23 cellular contexts compared by ENCODE assay signal in the genomic region with DNA sequence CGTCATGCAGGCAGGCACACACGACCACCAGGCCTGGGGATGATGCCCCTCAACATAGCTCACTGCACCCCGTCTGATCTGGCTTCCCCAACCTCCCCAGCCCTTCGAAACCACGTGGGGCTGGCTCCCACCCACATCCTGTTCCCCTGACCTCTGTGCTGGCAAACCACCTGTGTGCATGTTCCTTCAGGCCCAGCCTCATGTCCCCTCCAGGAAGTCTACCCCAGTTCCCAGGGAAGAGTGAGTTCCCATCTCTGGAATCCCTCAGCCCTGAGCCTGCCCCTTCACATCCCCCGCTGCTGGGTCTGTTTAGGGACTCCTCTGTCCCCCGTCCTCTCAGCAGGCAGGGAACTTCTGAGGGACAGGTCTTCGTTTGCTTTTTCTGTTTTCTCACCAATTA. TPM values are rescaled to one million over a fixed set of nuclear protein-coding genes. Genes with fewer than 3 reads are reported as not detected.
DNase-seq lines count a peak whose midpoint lies in the region; ATAC-seq and TF ChIP-seq lines count a peak whose summit lies in the region.
"Had no signal": no experiment of that assay in that cellular context is flagged by ENCODE, and none has a peak within 500 bp of the region (broad histone marks: within the 10 kb centered on the region; RNA-seq: fewer than 3 reads in every experiment).

No MANE protein-coding gene starts in this region.

- intact Hi-C loops in PC-9 (cut with micrococcal nuclease; ENCODE audit: unreplicated experiment): no loop called here

- H3K9me3 Mint-ChIP-seq in activated naive CD4-positive, alpha-beta T cell treated with anti-CD3 and anti-CD28 coated beads, Interleukin-2, amount 10 ng/mL, durations not matched to agents 7 days and 5 days: no peaks in the 10 kb centered on the region
- no peaks in the 10 kb centered on the region for H3K9me3 Mint-ChIP-seq in T-cell
- no peaks in the 10 kb centered on the region for H3K9me3 Mint-ChIP-seq in central memory CD8-positive, alpha-beta T cell

- peak overlapping the region; percentile 39 for H3K27ac Mint-ChIP-seq in activated naive CD4-positive, alpha-beta T cell treated with anti-CD3 and anti-CD28 coated beads, Interleukin-2, amount 10 ng/mL, durations not matched to agents 7 days and 5 days
- H3K27ac Mint-ChIP-seq in T-cell: peak overlapping the region; percentile 34 to 77
- no peak overlapping the region for H3K27ac Mint-ChIP-seq in central memory CD8-positive, alpha-beta T cell (ENCODE audit: low read depth)

- CTCF ChIA-PET in activated naive CD4-positive, alpha-beta T cell treated with anti-CD3 and anti-CD28 coated beads, Interleukin-2, amount 10 ng/mL, durations not matched to agents 7 days and 5 days (lab: Charles Lee): no interaction called here
- CTCF ChIA-PET in T-cell (lab: Charles Lee) (no interaction called here), PC-9 (lab: Charles Lee) (no interaction called here)

- H3K36me3 ChIP-seq in thymus (ENCODE audit: control insufficient read depth, insufficient read depth) (no peaks in the 10 kb centered on the region), PC-9 (ENCODE audit: low read depth) (no peaks in the 10 kb centered on the region)
- H3K36me3 ChIP-seq: cardiac muscle cell, sigmoid colon, SJSA1 had no signal

- H3K4me1 Mint-ChIP-seq in activated naive CD4-positive, alpha-beta T cell treated with anti-CD3 and anti-CD28 coated beads, Interleukin-2, amount 10 ng/mL, durations not matched to agents 7 days and 5 days: peaks cover 17% of the 10 kb centered on the region
- peaks cover 13 to 17% (median 16%) of the 10 kb centered on the region in 3 donors for H3K4me1 Mint-ChIP-seq in T-cell
- H3K4me1 Mint-ChIP-seq in central memory CD8-positive, alpha-beta T cell: peaks cover 12% of the 10 kb centered on the region

- H3K27ac ChIP-seq in thymus (ENCODE audit: low read depth) (peak overlapping the region; percentile 62), PC-9 (no peak overlapping the region)
- H3K27ac ChIP-seq: cardiac muscle cell, sigmoid colon, SJSA1 had no signal

- WGBS in thymus: 41% methylated on average over 8 of the region's 8 CpGs

- no peaks in the 10 kb centered on the region for H4K20me1 ChIP-seq in PC-9 (ENCODE audit: insufficient read depth)

- no peak overlapping the region for H2AFZ ChIP-seq in PC-9

- H3K9me2 ChIP-seq in PC-9 (ENCODE audit: insufficient read depth): no peaks in the 10 kb centered on the region

- no peak overlapping the region for H3K4me2 ChIP-seq in PC-9

- ATAC-seq in T-cell (replicated peaks in 1 of 4): peak in 3 of 4 experiments; percentile 72 to 87 (median 74)
- ATAC-seq in central memory CD8-positive, alpha-beta T cell (replicated peaks; ENCODE audit: extremely low read depth, poor library complexity, severe bottlenecking): peak; percentile 60
- ATAC-seq in HG02763 (IDR thresholded peaks at IDR 0.05; ENCODE audit: unreplicated experiment): no peak
- ATAC-seq: HCT116 had no signal

- no peaks in the 10 kb centered on the region for H3K36me3 Mint-ChIP-seq in activated naive CD4-positive, alpha-beta T cell treated with anti-CD3 and anti-CD28 coated beads, Interleukin-2, amount 10 ng/mL, durations not matched to agents 7 days and 5 days
- H3K36me3 Mint-ChIP-seq in T-cell: no peaks in the 10 kb centered on the region
- no peaks in the 10 kb centered on the region for H3K36me3 Mint-ChIP-seq in central memory CD8-positive, alpha-beta T cell (ENCODE audit: insufficient read depth)

- H3K4me1 ChIP-seq in thymus (ENCODE audit: control insufficient read depth, insufficient read depth, low read length): peaks cover 8% of the 10 kb centered on the region
- no peaks in the 10 kb centered on the region for H3K4me1 ChIP-seq in PC-9 (replicated peaks; ENCODE audit: insufficient read depth)
- H3K4me1 ChIP-seq: SJSA1 had no signal

- no peak for TF ChIP-seq CTCF in PC-9 (conservative IDR thresholded peaks at IDR 0.05)

- no peak overlapping the region for H3K4me3 Mint-ChIP-seq in activated naive CD4-positive, alpha-beta T cell treated with anti-CD3 and anti-CD28 coated beads, Interleukin-2, amount 10 ng/mL, durations not matched to agents 7 days and 5 days
- H3K4me3 Mint-ChIP-seq in T-cell: peak overlapping the region in 1 of 3 donors; percentile 64
- H3K4me3 Mint-ChIP-seq in central memory CD8-positive, alpha-beta T cell: no peak overlapping the region

- H3K79me2 ChIP-seq in PC-9 (ENCODE audit: low read depth): no peaks in the 10 kb centered on the region

- H3K4me3 ChIP-seq in thymus (ENCODE audit: low read length) (no peak overlapping the region), PC-9 (no peak overlapping the region)
- H3K4me3 ChIP-seq: cardiac muscle cell, sigmoid colon, SJSA1 had no signal

- H3F3A ChIP-seq in PC-9 (ENCODE audit: insufficient read depth, low read depth): no peaks in the 10 kb centered on the region

- H3K27me3 Mint-ChIP-seq in activated naive CD4-positive, alpha-beta T cell treated with anti-CD3 and anti-CD28 coated beads, Interleukin-2, amount 10 ng/mL, durations not matched to agents 7 days and 5 days: peaks cover 39% of the 10 kb centered on the region
- H3K27me3 Mint-ChIP-seq in T-cell: peaks cover 7 to 13% of the 10 kb centered on the region in 2 donors
- H3K27me3 Mint-ChIP-seq in central memory CD8-positive, alpha-beta T cell: peaks cover 14% of the 10 kb centered on the region

- peak; percentile 65 for DNase-seq in activated naive CD4-positive, alpha-beta T cell treated with anti-CD3 and anti-CD28 coated beads, Interleukin-2, amount 10 ng/mL, durations not matched to agents 7 days and 5 days
- DNase-seq in activated naive CD4-positive, alpha-beta T cell treated with anti-CD3 and anti-CD28 coated beads, Interleukin-2, amount 50 U/mL, for 16 hours: no peak
- peak in 4 of 34 experiments; percentile 16 to 51 (median 38) for DNase-seq in T-cell
- DNase-seq in central memory CD8-positive, alpha-beta T cell (ENCODE audit: low spot score in 2 of 2): no peak
- DNase-seq in central memory CD4-positive, alpha-beta T cell: no peak
- DNase-seq in PC-9: no peak
- DNase-seq: Calu3; effector CD4-positive, alpha-beta T cell; MM.1S; NCI-H187 treated with DMSO at 0.1 percent for 48 hours; sigmoid colon; stimulated activated CD4-positive, alpha-beta T cell treated with anti-CD3 and anti-CD28 coated beads, Interleukin-2, amount 100 ng/mL, for 24 hours had no signal

- POLR2A ChIA-PET in T-cell (lab: Charles Lee): no interaction called here
- POLR2A ChIA-PET in PC-9 (lab: Charles Lee; ENCODE audit: unreplicated experiment): no interaction called here

- BruUV-seq in PC-9 (replicated peaks; lab: Mats Ljungman, UMichigan): no TSS peak

- H3K27me3 ChIP-seq in thymus (ENCODE audit: control insufficient read depth, insufficient read depth) (no peaks in the 10 kb centered on the region), PC-9 (ENCODE audit: insufficient read depth, low read depth) (no peaks in the 10 kb centered on the region)
- H3K27me3 ChIP-seq: cardiac muscle cell, SJSA1 had no signal

- H3K9me3 ChIP-seq in thymus (ENCODE audit: control insufficient read depth) (no peaks in the 10 kb centered on the region), PC-9 (ENCODE audit: insufficient read depth, low read depth) (no peaks in the 10 kb centered on the region)
- H3K9me3 ChIP-seq: sigmoid colon, SJSA1 had no signal

RNA-seq across cellular contexts. Expression of a gene that starts 7.1 kb away (rescaled TPM):
- total RNA-seq in T-cell (under 1 TPM in 3 of 5 donors, not detected in 2; 0.14 to 0.76 (median 0.41) TPM), PC-9 (2021) (not detected in 2 replicates)
- polyA plus RNA-seq in thymus: 0.37 TPM
- total RNA-seq: NCI-H460, SJSA1 had no signal

RNA-seq across cellular contexts. Expression of a gene that starts 10.3 kb away (rescaled TPM):
- total RNA-seq in T-cell (1 to 10 TPM in 3 of 5 donors, under 1 TPM in 2; 0.29 to 1.6 (median 1.0) TPM), PC-9 (2021) (2.4 and 2.7 TPM in 2 replicates)
- polyA plus RNA-seq in thymus: 0.87 TPM

RNA-seq across cellular contexts. Expression of a gene that starts 20.5 kb away (rescaled TPM):
- under 1 TPM in 2 of 5 donors, not detected in 3; 0.16 to 0.25 TPM for total RNA-seq in T-cell
- 0.16 TPM for polyA plus RNA-seq in thymus
- total RNA-seq in PC-9 (2021): 0.25 TPM in 1 of 2 replicates, not detected in the other
- total RNA-seq: activated CD8-positive, alpha-beta memory T cell treated with anti-CD3 and anti-CD28 coated beads for 36 hours; Calu3; fibroblast of villous mesenchyme; mucosa of gallbladder; NCI-H460; omental fat pad; sigmoid colon; SJSA1; temporal lobe had no signal
- polyA plus RNA-seq: cardiac muscle cell had no signal

RNA-seq across cellular contexts. Expression of a gene that starts 23.3 kb away (rescaled TPM):
- total RNA-seq in T-cell (10 to 100 TPM; 46.4 to 61.1 (median 56.8) TPM), PC-9 (2021) (16.4 and 17.0 TPM in 2 replicates)
- polyA plus RNA-seq in thymus: 40.3 TPM

RNA-seq across cellular contexts. Expression of a gene that starts 43.2 kb away (rescaled TPM):
- total RNA-seq in T-cell (100 to 1,000 TPM in 3 of 5 donors, 10 to 100 TPM in 2; 57.1 to 118 (median 105) TPM), PC-9 (2021) (23.2 and 23.4 TPM in 2 replicates)
- 49.2 TPM for polyA plus RNA-seq in thymus
